ENCODE assay signal across 10 cellular contexts in the genomic region with DNA sequence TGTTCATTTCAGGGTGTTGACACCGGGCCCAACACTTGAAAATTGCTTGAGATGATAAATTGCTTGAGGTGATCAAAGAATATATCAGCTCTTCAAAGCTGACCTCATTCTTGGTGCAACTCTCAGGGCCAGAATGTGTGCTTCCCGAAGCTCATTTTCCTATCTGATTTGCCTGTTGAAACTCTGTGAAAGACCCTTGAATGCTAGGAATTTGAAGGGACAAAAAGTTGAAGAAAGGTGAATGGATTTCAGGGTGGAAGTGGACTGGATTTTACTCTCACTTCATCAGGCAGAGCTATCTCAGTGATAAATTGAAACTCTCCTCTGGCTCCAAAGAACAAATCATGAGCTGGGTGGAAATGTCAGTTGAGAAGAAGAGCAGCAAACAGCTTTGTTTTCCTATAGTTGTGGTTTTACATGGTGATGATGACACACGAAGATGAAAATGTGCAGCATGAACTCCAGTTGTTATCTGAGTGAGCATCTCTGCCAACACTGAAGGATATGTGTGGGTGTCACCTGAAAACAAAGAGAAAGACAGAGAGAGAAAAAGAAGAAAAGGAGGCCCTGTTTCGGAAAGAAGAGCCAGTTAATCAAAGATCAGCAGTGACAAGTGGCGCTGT. TPM values are rescaled to one million over a fixed set of nuclear protein-coding genes. Genes with fewer than 3 reads are reported as not detected.
DNase-seq lines count a peak whose midpoint lies in the region; ATAC-seq, FAIRE-seq and TF ChIP-seq lines count a peak whose summit lies in the region.
"Had no signal": no experiment of that assay in that cellular context is flagged by ENCODE, and none has a peak within 500 bp of the region (broad histone marks: within the 10 kb centered on the region; RNA-seq: fewer than 3 reads in every experiment).

No MANE protein-coding gene starts in this region.

- no peak for TF ChIP-seq CTCF in fibroblast of the aortic adventitia (IDR thresholded peaks at IDR 0.05; ENCODE audit: insufficient read depth, low read length)

- POLR2A ChIA-PET in activated CD4-positive, alpha-beta memory T cell treated with anti-CD3 and anti-CD28 coated beads, Interleukin-2, amount 10 ng/mL, durations not matched to agents 7 days and 5 days (lab: Charles Lee), result interaction anchor here (0.6 to 17.0 kb wide), 25 partner anchors 9 to 502 kb away, joined by 3 to 859 read pairs (median 6); partner anchors contain the start of genes CD28, CTLA4 and ICOS

- H2AFZ ChIP-seq in ACC112 (ENCODE audit: low read length, unreplicated experiment), result peak overlapping the region; percentile 44

- H3K79me2 ChIP-seq in ACC112 (ENCODE audit: control insufficient read depth, insufficient read depth, low read length, unreplicated experiment), result no peaks in the 10 kb centered on the region

- peaks cover 82% of the 10 kb centered on the region for H3K4me1 Mint-ChIP-seq in activated CD4-positive, alpha-beta memory T cell treated with anti-CD3 and anti-CD28 coated beads, Interleukin-2, amount 10 ng/mL, durations not matched to agents 7 days and 5 days

- peaks cover 73% of the 10 kb centered on the region for H3K36me3 Mint-ChIP-seq in activated CD4-positive, alpha-beta memory T cell treated with anti-CD3 and anti-CD28 coated beads, Interleukin-2, amount 10 ng/mL, durations not matched to agents 7 days and 5 days (ENCODE audit: low read depth)

- DNase-seq in H54 (ENCODE audit: insufficient read length, low spot score) (no peak), fibroblast of the aortic adventitia (ENCODE audit: low read depth) (peak; percentile 42), RPMI8226 (no peak), SKM-1 (lab: John Stamatoyannopoulos, UW; ENCODE audit: unreplicated experiment) (no peak), amniotic stem cell (lab: John Stamatoyannopoulos, UW) (no peak)
- peak; percentile 51 for DNase-seq in activated CD4-positive, alpha-beta memory T cell treated with anti-CD3 and anti-CD28 coated beads, Interleukin-2, amount 10 ng/mL, durations not matched to agents 7 days and 5 days
- DNase-seq: activated effector memory CD4-positive, alpha-beta T cell treated with Interleukin-2 at 50 U/mL for 16 hours; gastrocnemius medialis had no signal

- no peak overlapping the region for H3K4me3 ChIP-seq in ACC112 (ENCODE audit: low read depth, low read length)
- no peak overlapping the region for H3K4me3 ChIP-seq in fibroblast of the aortic adventitia (ENCODE audit: low read depth, low read length)
- H3K4me3 ChIP-seq: gastrocnemius medialis had no signal

- ATAC-seq in GM18505 (IDR thresholded peaks at IDR 0.05; ENCODE audit: unreplicated experiment), result no peak
- ATAC-seq: gastrocnemius medialis had no signal

- peaks cover 11% of the 10 kb centered on the region for H3K9me3 Mint-ChIP-seq in activated CD4-positive, alpha-beta memory T cell treated with anti-CD3 and anti-CD28 coated beads, Interleukin-2, amount 10 ng/mL, durations not matched to agents 7 days and 5 days

- no peak for TF ChIP-seq POLR2A in H54 (IDR thresholded peaks at IDR 0.05; ENCODE audit: low read depth, low read length)
- no peak for TF ChIP-seq POLR2A in GM18505 (IDR thresholded peaks at IDR 0.05; ENCODE audit: borderline replicate concordance, extremely low read depth, insufficient read depth, insufficient read length)

- H3K27me3 ChIP-seq in ACC112 (ENCODE audit: insufficient read depth, low read length), result no peaks in the 10 kb centered on the region
- H3K27me3 ChIP-seq: gastrocnemius medialis had no signal

- CTCF ChIA-PET in activated CD4-positive, alpha-beta memory T cell treated with anti-CD3 and anti-CD28 coated beads, Interleukin-2, amount 10 ng/mL, durations not matched to agents 7 days and 5 days (lab: Charles Lee), result interaction anchor here (0.5 to 6.6 kb wide), 14 partner anchors 9 to 255 kb away, joined by 3 to 52 read pairs (median 6); partner anchors contain the start of gene CD28

- no peaks in the 10 kb centered on the region for H3K36me3 ChIP-seq in ACC112 (ENCODE audit: insufficient read depth, low read length)
- H3K36me3 ChIP-seq: gastrocnemius medialis had no signal

- H3K4me1 ChIP-seq in ACC112 (ENCODE audit: control insufficient read depth, insufficient read depth, low read length, unreplicated experiment), result peaks cover 51% of the 10 kb centered on the region

- H3K27ac ChIP-seq in ACC112 (ENCODE audit: low read depth, low read length), result peak overlapping the region; percentile 74

- no peaks in the 10 kb centered on the region for H3K27me3 Mint-ChIP-seq in activated CD4-positive, alpha-beta memory T cell treated with anti-CD3 and anti-CD28 coated beads, Interleukin-2, amount 10 ng/mL, durations not matched to agents 7 days and 5 days

- peak overlapping the region; percentile 95 for H3K27ac Mint-ChIP-seq in activated CD4-positive, alpha-beta memory T cell treated with anti-CD3 and anti-CD28 coated beads, Interleukin-2, amount 10 ng/mL, durations not matched to agents 7 days and 5 days

- FAIRE-seq in H54 (lab: Jason Lieb, UNC), result peak; percentile 84

- H3K4me3 Mint-ChIP-seq in activated CD4-positive, alpha-beta memory T cell treated with anti-CD3 and anti-CD28 coated beads, Interleukin-2, amount 10 ng/mL, durations not matched to agents 7 days and 5 days, result peak overlapping the region; percentile 57

RNA-seq across cellular contexts. Expression of gene CD28, which starts 34.4 kb away (rescaled TPM):
- 100 to 1,000 TPM; 194 to 205 TPM for total RNA-seq in activated CD4-positive, alpha-beta memory T cell treated with anti-CD3 and anti-CD28 coated beads, Interleukin-2, amount 10 ng/mL, durations not matched to agents 7 days and 5 days
- not detected in 2 replicates for total RNA-seq in fibroblast of the aortic adventitia (ENCODE audit: low replicate concordance)

Comparison
In these comparisons a context has a peak if more than half of its experiments do, and no peak if none do; other contexts are left out.
1. DNase-seq: peak in activated CD4-positive, alpha-beta memory T cell treated with anti-CD3 and anti-CD28 coated beads, Interleukin-2, amount 10 ng/mL, durations not matched to agents 7 days and 5 days (single experiment) and fibroblast of the aortic adventitia (single experiment); none in H54 (single experiment), RPMI8226 (single experiment), SKM-1 (single experiment) and amniotic stem cell (single experiment).
2. RNA of gene CD28, which starts 34.4 kb away (total RNA-seq): 194 to 205 TPM in activated CD4-positive, alpha-beta memory T cell treated with anti-CD3 and anti-CD28 coated beads, Interleukin-2, amount 10 ng/mL, durations not matched to agents 7 days and 5 days; not detected in fibroblast of the aortic adventitia; every median in the first group is over 100 times any median in the second.